ENCODE assay signal across 21 cellular contexts in genomic region chr7:25012254-25012653, GRCh38.
"Had no signal": no experiment of that assay in that cellular context is flagged by ENCODE, and none has a peak within 500 bp of the region (broad histone marks: within the 10 kb centered on the region; RNA-seq: fewer than 3 reads in every experiment).

No MANE protein-coding gene starts in this region.

- DNase-seq: activated CD4-positive, alpha-beta T cell treated with anti-CD3 and anti-CD28 coated beads, Interleukin-2, amount 50 U/mL, for 1 hour; activated CD4-positive, CD25-positive, alpha-beta regulatory T cell; activated naive CD4-positive, alpha-beta T cell treated with Interleukin-2 at 50 U/mL for 16 hours; anterior cingulate cortex; brain microvascular endothelial cell; dermis blood vessel endothelial cell; effector memory CD4-positive, alpha-beta T cell; foreskin melanocyte; glutamatergic neuron; hippocampal formation; naive B cell; stimulated activated CD4-positive, alpha-beta T cell treated with anti-CD3 and anti-CD28 coated beads, Interleukin-2, amount 100 ng/mL, for 24 hours; T-helper 1 cell; T-helper 9 cell; transverse colon; uterus had no signal

- H3K27me3 Mint-ChIP-seq: progenitor cell of endocrine pancreas; stimulated activated naive CD8-positive, alpha-beta T cell treated with anti-CD3 and anti-CD28 coated beads, Interleukin-15, Interleukin-2, amounts not matched to agents 100 ng/mL and 50 ng/mL, for 24 hours had no signal

- H3K4me3 ChIP-seq: lung, suprapubic skin, transverse colon, uterus had no signal

- H3K4me1 Mint-ChIP-seq: naive B cell, neural crest cell had no signal

- H3K27ac Mint-ChIP-seq: naive B cell; progenitor cell of endocrine pancreas; stimulated activated naive CD8-positive, alpha-beta T cell treated with anti-CD3 and anti-CD28 coated beads, Interleukin-15, Interleukin-2, amounts not matched to agents 100 ng/mL and 50 ng/mL, for 24 hours had no signal

- H3K27me3 ChIP-seq: brain microvascular endothelial cell, suprapubic skin, transverse colon, uterus had no signal

- H3K27ac ChIP-seq: brain microvascular endothelial cell, suprapubic skin, transverse colon, uterus had no signal

- H3K4me3 Mint-ChIP-seq: naive B cell; neural crest cell; stimulated activated naive CD8-positive, alpha-beta T cell treated with anti-CD3 and anti-CD28 coated beads, Interleukin-15, Interleukin-2, amounts not matched to agents 100 ng/mL and 50 ng/mL, for 24 hours had no signal

- H3K36me3 ChIP-seq: brain microvascular endothelial cell, suprapubic skin, transverse colon, uterus had no signal

- H3K4me1 ChIP-seq: suprapubic skin, transverse colon, uterus had no signal

- H3K9me3 ChIP-seq: suprapubic skin, transverse colon, uterus had no signal
